16 cellular contexts compared by ENCODE assay signal in the genomic region with DNA sequence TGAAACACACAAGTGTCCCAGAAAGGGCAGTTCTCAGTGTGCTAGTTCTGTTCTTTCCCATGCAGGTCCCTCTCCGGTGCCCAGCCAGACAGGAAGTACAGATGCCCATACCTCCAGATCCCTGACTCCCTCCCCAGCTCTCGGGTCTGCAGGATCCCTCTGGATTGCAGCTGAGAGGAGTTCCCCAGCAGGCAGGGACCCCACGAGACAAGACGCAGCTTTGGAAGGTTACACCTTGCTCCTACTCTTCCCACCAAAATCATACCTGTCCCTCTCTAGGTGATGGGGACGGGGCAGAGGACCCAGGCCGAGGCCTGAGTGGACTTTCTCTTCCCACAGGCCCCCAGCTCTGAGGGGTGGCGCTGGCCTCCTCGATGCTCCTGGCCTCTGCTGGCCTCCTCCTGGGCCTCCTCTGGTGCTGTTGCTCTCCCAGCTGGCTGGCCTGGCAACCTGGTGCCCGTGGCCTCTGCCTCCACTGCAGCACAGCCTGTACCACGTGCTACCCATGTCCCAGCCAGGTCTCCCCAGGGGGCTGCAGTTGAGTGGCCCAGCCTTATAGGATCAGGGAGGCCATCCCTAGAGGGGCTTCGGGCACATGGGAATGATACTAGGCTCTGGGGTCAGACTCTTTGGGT. TPM values are rescaled to one million over a fixed set of nuclear protein-coding genes. Genes with fewer than 3 reads are reported as not detected.
"Had no signal": no experiment of that assay in that cellular context is flagged by ENCODE, and none has a peak within 500 bp of the region (broad histone marks: within the 10 kb centered on the region; RNA-seq: fewer than 3 reads in every experiment).

No MANE protein-coding gene starts in this region.

- H3K27me3 ChIP-seq: body of pancreas, ovary had no signal

- H3K27ac ChIP-seq: body of pancreas, lower lobe of right lung, ovary had no signal

- H3K4me1 ChIP-seq: body of pancreas had no signal

- H3K4me3 ChIP-seq: body of pancreas, lower lobe of right lung, ovary had no signal

- ATAC-seq: activated CD4-positive, alpha-beta T cell treated with anti-CD3 and anti-CD28 coated beads for 36 hours; activated CD8-positive, alpha-beta memory T cell treated with anti-CD3 and anti-CD28 coated beads, Interleukin-2, amount 10 ng/mL, durations not matched to agents 7 days and 5 days; activated naive CD4-positive, alpha-beta T cell treated with anti-CD3 and anti-CD28 coated beads, Interleukin-2, amount 50 U/mL, for 72 hours; body of pancreas; T-helper 17 cell had no signal

- H3K9me3 ChIP-seq: body of pancreas, lower lobe of right lung, ovary had no signal

- H3K36me3 ChIP-seq: ovary had no signal

- DNase-seq: activated CD4-positive, alpha-beta memory T cell treated with anti-CD3 and anti-CD28 coated beads for 36 hours; activated CD4-positive, alpha-beta T cell treated with anti-CD3 and anti-CD28 coated beads for 36 hours; activated CD8-positive, alpha-beta memory T cell treated with anti-CD3 and anti-CD28 coated beads, Interleukin-2, amount 10 ng/mL, durations not matched to agents 7 days and 5 days; activated effector memory CD4-positive, alpha-beta T cell treated with anti-CD3 and anti-CD28 coated beads, Interleukin-2, amount 50 U/mL, for 16 hours; activated T-cell treated with anti-CD3 and anti-CD28 coated beads, Interleukin-2, amount 50 U/mL, for 1 hour; body of pancreas; effector memory CD4-positive, alpha-beta T cell; hippocampal formation; kidney glomerular epithelial cell; lower lobe of right lung; ovary; SIG-M5; stimulated activated naive CD4-positive, alpha-beta T cell; T-helper 17 cell had no signal

RNA-seq across cellular contexts. Expression of gene LDLRAD2, which starts 9.4 kb away (rescaled TPM):
- total RNA-seq: activated CD4-positive, alpha-beta memory T cell treated with anti-CD3 and anti-CD28 coated beads for 36 hours; activated CD8-positive, alpha-beta memory T cell treated with anti-CD3 and anti-CD28 coated beads, Interleukin-2, amount 10 ng/mL, durations not matched to agents 7 days and 5 days; myocyte; T-helper 17 cell had no signal
